In genomic region chr4:39697740-39698423, GRCh38 we compare ENCODE assay signal across 1 cellular context.
TF ChIP-seq lines count a peak whose summit lies in the region.

Gene UBE2K (plus strand): TSS chr4:39698136. CDS start chr4:39698328, 192 bp downstream.

TF ChIP-seq in HepG2, 621 proteins besides CTCF, POLR2A, EP300 and RAD21 (continued from another document and continues in another):
- no peak for TF ChIP-seq GMEB2 (CRISPR knock-in tag; IDR thresholded peaks at IDR 0.05; ENCODE audit: low read depth)
- 0 out of 2 replicates have a peak, but pooled peaks have one; percentile 28 for TF ChIP-seq SMYD3 (CRISPR knock-in tag; IDR thresholded peaks at IDR 0.05)
- TF ChIP-seq ZNF382 (CRISPR knock-in tag; IDR thresholded peaks at IDR 0.05; ENCODE audit: borderline replicate concordance) = no peak
- TF ChIP-seq TP53 (CRISPR knock-in tag; conservative IDR thresholded peaks at IDR 0.05) = no peak
- no peak for TF ChIP-seq NFRKB (IDR thresholded peaks at IDR 0.05)
- TF ChIP-seq TCF12 (IDR thresholded peaks at IDR 0.05) = no peak
- no peak for TF ChIP-seq TCF12 (CRISPR knock-in tag; IDR thresholded peaks at IDR 0.05)
- TF ChIP-seq PRDM4 (CRISPR knock-in tag; IDR thresholded peaks at IDR 0.05; ENCODE audit: borderline replicate concordance) = no peak
- TF ChIP-seq ZNF850 (CRISPR knock-in tag; conservative IDR thresholded peaks at IDR 0.05) = 0 out of 2 replicates have a peak, but pooled peaks have one; percentile 19
- 0 out of 2 replicates have a peak, but pooled peaks have one; percentile 2 for TF ChIP-seq MAFF (IDR thresholded peaks at IDR 0.05; ENCODE audit: low read depth, low read length)
- peak; percentile 70 for TF ChIP-seq NKX3-1 (CRISPR knock-in tag; IDR thresholded peaks at IDR 0.05)
- TF ChIP-seq ARID5B (CRISPR knock-in tag; IDR thresholded peaks at IDR 0.05) = peak; percentile 24; the same call in 1 of the 2 replicates
- TF ChIP-seq ZNF883 (CRISPR knock-in tag; IDR thresholded peaks at IDR 0.05; ENCODE audit: not compliant biosample characterization) = peak; percentile 67
- TF ChIP-seq NFYB (CRISPR knock-in tag; IDR thresholded peaks at IDR 0.05) = 0 out of 2 replicates have a peak, but pooled peaks have one; percentile 12
- TF ChIP-seq MYC (CRISPR knock-in tag; IDR thresholded peaks at IDR 0.05; ENCODE audit: borderline replicate concordance) = peak; percentile 88
- TF ChIP-seq ZSCAN29 (CRISPR knock-in tag; conservative IDR thresholded peaks at IDR 0.05) = peak; percentile 73; the same call in 1 of the 2 replicates
- TF ChIP-seq MXD3 (CRISPR knock-in tag; IDR thresholded peaks at IDR 0.05) = peak; percentile 35; the same call in 1 of the 2 replicates
- TF ChIP-seq, protein P1, sequence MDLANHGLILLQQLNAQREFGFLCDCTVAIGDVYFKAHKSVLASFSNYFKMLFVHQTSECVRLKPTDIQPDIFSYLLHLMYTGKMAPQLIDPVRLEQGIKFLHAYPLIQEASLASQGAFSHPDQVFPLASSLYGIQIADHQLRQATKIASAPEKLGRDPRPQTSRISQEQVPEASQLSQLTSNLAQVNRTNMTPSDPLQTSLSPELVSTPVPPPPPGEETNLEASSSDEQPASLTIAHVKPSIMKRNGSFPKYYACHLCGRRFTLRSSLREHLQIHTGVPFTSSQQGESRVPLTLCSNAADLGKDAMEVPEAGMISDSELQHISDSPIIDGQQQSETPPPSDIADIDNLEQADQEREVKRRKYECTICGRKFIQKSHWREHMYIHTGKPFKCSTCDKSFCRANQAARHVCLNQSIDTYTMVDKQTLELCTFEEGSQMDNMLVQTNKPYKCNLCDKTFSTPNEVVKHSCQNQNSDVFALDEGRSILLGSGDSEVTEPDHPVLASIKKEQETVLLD (CRISPR knock-in tag; IDR thresholded peaks at IDR 0.05; ENCODE audit: low read depth) = peak; percentile 59; the same call in 1 of the 2 replicates
- peak; percentile 57 for TF ChIP-seq ZNF501 (CRISPR knock-in tag; IDR thresholded peaks at IDR 0.05)
- peak; percentile 65; the same call in 1 of the 2 replicates for TF ChIP-seq ZFP36L1 (CRISPR knock-in tag; IDR thresholded peaks at IDR 0.05)
- TF ChIP-seq, protein P2, sequence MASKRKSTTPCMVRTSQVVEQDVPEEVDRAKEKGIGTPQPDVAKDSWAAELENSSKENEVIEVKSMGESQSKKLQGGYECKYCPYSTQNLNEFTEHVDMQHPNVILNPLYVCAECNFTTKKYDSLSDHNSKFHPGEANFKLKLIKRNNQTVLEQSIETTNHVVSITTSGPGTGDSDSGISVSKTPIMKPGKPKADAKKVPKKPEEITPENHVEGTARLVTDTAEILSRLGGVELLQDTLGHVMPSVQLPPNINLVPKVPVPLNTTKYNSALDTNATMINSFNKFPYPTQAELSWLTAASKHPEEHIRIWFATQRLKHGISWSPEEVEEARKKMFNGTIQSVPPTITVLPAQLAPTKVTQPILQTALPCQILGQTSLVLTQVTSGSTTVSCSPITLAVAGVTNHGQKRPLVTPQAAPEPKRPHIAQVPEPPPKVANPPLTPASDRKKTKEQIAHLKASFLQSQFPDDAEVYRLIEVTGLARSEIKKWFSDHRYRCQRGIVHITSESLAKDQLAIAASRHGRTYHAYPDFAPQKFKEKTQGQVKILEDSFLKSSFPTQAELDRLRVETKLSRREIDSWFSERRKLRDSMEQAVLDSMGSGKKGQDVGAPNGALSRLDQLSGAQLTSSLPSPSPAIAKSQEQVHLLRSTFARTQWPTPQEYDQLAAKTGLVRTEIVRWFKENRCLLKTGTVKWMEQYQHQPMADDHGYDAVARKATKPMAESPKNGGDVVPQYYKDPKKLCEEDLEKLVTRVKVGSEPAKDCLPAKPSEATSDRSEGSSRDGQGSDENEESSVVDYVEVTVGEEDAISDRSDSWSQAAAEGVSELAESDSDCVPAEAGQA (IDR thresholded peaks at IDR 0.05; ENCODE audit: low read depth) = peak; percentile 55; the same call in 1 of the 2 replicates
- TF ChIP-seq, protein P2 (CRISPR knock-in tag; IDR thresholded peaks at IDR 0.05; ENCODE audit: borderline replicate concordance) = no peak
- TF ChIP-seq ESRRA (CRISPR knock-in tag; IDR thresholded peaks at IDR 0.05; ENCODE audit: low read depth) = 0 out of 2 replicates have a peak, but pooled peaks have one; percentile 22
- TF ChIP-seq MXD1 (CRISPR knock-in tag; IDR thresholded peaks at IDR 0.05) = peak; percentile 80
- TF ChIP-seq ZNF558 (CRISPR knock-in tag; IDR thresholded peaks at IDR 0.05; ENCODE audit: borderline replicate concordance) = no peak
- TF ChIP-seq IRF2 (CRISPR knock-in tag; IDR thresholded peaks at IDR 0.05) = peak; percentile 12; the same call in 1 of the 2 replicates
- peak; percentile 60; the same call in 1 of the 2 replicates for TF ChIP-seq ZSCAN20 (CRISPR knock-in tag; IDR thresholded peaks at IDR 0.05; ENCODE audit: borderline replicate concordance)
- TF ChIP-seq HCFC1 (IDR thresholded peaks at IDR 0.05; ENCODE audit: low read depth, low read length) = no peak
- TF ChIP-seq IRX3 (CRISPR knock-in tag; IDR thresholded peaks at IDR 0.05; ENCODE audit: borderline replicate concordance, low read depth) = peak; percentile 82; the same call in 1 of the 2 replicates
- TF ChIP-seq MIER2 (CRISPR knock-in tag; IDR thresholded peaks at IDR 0.05) = no peak
- peak; percentile 58; the same call in 1 of the 2 replicates for TF ChIP-seq TBX2 (CRISPR knock-in tag; IDR thresholded peaks at IDR 0.05; ENCODE audit: borderline replicate concordance)
- no peak for TF ChIP-seq ZSCAN22 (CRISPR knock-in tag; IDR thresholded peaks at IDR 0.05)
- TF ChIP-seq, protein P3, sequence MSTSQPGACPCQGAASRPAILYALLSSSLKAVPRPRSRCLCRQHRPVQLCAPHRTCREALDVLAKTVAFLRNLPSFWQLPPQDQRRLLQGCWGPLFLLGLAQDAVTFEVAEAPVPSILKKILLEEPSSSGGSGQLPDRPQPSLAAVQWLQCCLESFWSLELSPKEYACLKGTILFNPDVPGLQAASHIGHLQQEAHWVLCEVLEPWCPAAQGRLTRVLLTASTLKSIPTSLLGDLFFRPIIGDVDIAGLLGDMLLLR (CRISPR knock-in tag; IDR thresholded peaks at IDR 0.05) = peak; percentile 73; the same call in 1 of the 2 replicates
- no peak for TF ChIP-seq ZNF709 (CRISPR knock-in tag; IDR thresholded peaks at IDR 0.05)
- TF ChIP-seq TOE1 (CRISPR knock-in tag; IDR thresholded peaks at IDR 0.05) = no peak
- TF ChIP-seq, protein P4, sequence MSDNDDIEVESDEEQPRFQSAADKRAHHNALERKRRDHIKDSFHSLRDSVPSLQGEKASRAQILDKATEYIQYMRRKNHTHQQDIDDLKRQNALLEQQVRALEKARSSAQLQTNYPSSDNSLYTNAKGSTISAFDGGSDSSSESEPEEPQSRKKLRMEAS (IDR thresholded peaks at IDR 0.05) = peak; percentile 75
- TF ChIP-seq HMG20A (CRISPR knock-in tag; IDR thresholded peaks at IDR 0.05; ENCODE audit: borderline replicate concordance) = no peak
- TF ChIP-seq, protein P5, sequence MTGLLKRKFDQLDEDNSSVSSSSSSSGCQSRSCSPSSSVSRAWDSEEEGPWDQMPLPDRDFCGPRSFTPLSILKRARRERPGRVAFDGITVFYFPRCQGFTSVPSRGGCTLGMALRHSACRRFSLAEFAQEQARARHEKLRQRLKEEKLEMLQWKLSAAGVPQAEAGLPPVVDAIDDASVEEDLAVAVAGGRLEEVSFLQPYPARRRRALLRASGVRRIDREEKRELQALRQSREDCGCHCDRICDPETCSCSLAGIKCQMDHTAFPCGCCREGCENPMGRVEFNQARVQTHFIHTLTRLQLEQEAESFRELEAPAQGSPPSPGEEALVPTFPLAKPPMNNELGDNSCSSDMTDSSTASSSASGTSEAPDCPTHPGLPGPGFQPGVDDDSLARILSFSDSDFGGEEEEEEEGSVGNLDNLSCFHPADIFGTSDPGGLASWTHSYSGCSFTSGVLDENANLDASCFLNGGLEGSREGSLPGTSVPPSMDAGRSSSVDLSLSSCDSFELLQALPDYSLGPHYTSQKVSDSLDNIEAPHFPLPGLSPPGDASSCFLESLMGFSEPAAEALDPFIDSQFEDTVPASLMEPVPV (CRISPR knock-in tag; IDR thresholded peaks at IDR 0.05) = 0 out of 2 replicates have a peak, but pooled peaks have one; percentile 54
- TF ChIP-seq PPARG (CRISPR knock-in tag; conservative IDR thresholded peaks at IDR 0.05) = 0 out of 2 replicates have a peak, but pooled peaks have one; percentile 20
- peak; percentile 75; the same call in 1 of the 2 replicates for TF ChIP-seq NRL (CRISPR knock-in tag; IDR thresholded peaks at IDR 0.05; ENCODE audit: borderline replicate concordance)
- TF ChIP-seq SP4 (CRISPR knock-in tag; IDR thresholded peaks at IDR 0.05) = peak; percentile 77; the same call in 1 of the 2 replicates
